ENCODE assay signal across 11 cellular contexts in the genomic region with DNA sequence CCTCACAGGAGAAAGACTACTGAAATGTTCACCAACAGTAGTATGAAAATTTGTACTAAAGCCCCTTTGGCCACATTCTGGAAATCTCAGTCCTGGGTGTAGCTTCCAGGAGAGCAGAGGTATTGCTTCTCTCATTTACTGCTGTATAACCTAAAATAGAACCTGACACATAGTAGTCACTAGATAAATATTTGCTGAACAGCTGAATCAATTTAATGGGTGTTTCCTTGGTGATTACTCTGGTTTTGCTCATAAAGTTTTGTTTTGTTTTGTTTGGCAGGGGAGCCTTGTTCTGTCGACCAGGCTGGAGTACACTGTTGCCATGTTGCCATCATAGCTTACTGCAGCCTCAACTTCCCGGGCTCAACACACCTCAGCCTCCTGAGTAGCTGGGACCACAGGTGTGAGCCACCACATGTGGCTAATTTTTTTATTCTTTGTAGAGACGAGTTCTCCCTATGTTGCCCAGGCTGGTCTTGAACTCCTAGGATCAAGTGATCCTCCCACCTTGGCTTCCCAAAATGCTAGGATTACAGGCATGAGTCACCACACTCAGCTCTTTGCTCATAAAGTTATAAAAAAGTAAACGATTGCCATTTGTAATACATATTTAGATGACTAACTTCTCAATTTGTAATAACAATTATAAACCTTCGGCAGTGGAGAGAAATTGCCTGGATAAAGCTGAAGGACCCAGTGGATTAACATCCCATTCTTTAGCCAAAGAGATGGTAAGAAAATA. TPM values are rescaled to one million over a fixed set of nuclear protein-coding genes. Genes with fewer than 3 reads are reported as not detected.
DNase-seq lines count a peak whose midpoint lies in the region; ATAC-seq, FAIRE-seq and TF ChIP-seq lines count a peak whose summit lies in the region.
"Had no signal": no experiment of that assay in that cellular context is flagged by ENCODE, and none has a peak within 500 bp of the region (broad histone marks: within the 10 kb centered on the region; RNA-seq: fewer than 3 reads in every experiment).

No MANE protein-coding gene starts in this region.

- H3F3A ChIP-seq in PC-3 (ENCODE audit: low read length, unreplicated experiment), result no peaks in the 10 kb centered on the region

- CTCF ChIA-PET in PC-3 (lab: Charles Lee), result interaction anchor here (1.2 kb wide), 1 partner anchor 158 kb away, joined by 7 read pairs; no protein-coding TSS in a partner anchor

- POLR2A ChIA-PET in PC-3 (lab: Charles Lee; ENCODE audit: unreplicated experiment), result interaction anchor here (0.6 to 1.7 kb wide), 3 partner anchors 11 to 210 kb away, joined by 4 to 5 read pairs (median 4); a partner anchor contains a TSS

- H3K36me3 ChIP-seq in PC-3 (ENCODE audit: low read depth, low read length) (no peaks in the 10 kb centered on the region), small intestine (ENCODE audit: control insufficient read depth in 2 of 2, insufficient read depth in 2 of 2, low read length in 2 of 2) (no peaks in the 10 kb centered on the region)

- ATAC-seq in PC-3, result peak; percentile 95
- ATAC-seq: activated naive CD4-positive, alpha-beta T cell treated with anti-CD3 and anti-CD28 coated beads, Interleukin-2, amount 50 U/mL, for 72 hours had no signal

- no peaks in the 10 kb centered on the region for H3K27me3 ChIP-seq in PC-3 (ENCODE audit: low read length)
- H3K27me3 ChIP-seq in small intestine (ENCODE audit: control insufficient read depth in 2 of 2, insufficient read depth in 2 of 2, low read length in 2 of 2), result no peaks in the 10 kb centered on the region

- BruUV-seq in PC-3 (replicated peaks; lab: Mats Ljungman, UMichigan), result no TSS peak

- no peak for FAIRE-seq in small intestine (lab: Jason Lieb, UNC)

- no peaks in the 10 kb centered on the region for H3K79me2 ChIP-seq in PC-3 (ENCODE audit: low read length)

- H3K4me1 ChIP-seq in PC-3 (ENCODE audit: insufficient read depth, low read length) (peaks cover 31% of the 10 kb centered on the region), small intestine (ENCODE audit: control insufficient read depth in 2 of 2, insufficient read depth in 1 of 2, low read depth in 1 of 2, low read length in 1 of 2) (peaks cover 2 to 9% of the 10 kb centered on the region in 2 donors)

- TF ChIP-seq CTCF in PC-3 (conservative IDR thresholded peaks at IDR 0.05; ENCODE audit: low read depth, low read length) (no peak), fibroblast of the aortic adventitia (IDR thresholded peaks at IDR 0.05; ENCODE audit: insufficient read depth, low read length) (no peak)

- H3K9me3 ChIP-seq in PC-3 (ENCODE audit: low read length), result no peaks in the 10 kb centered on the region
- no peaks in the 10 kb centered on the region for H3K9me3 ChIP-seq in small intestine (ENCODE audit: control insufficient read depth, low read depth)
- H3K9me3 ChIP-seq: Caco-2 had no signal

- H3K27ac ChIP-seq in PC-3 (ENCODE audit: low read length), result peak overlapping the region; percentile 82
- no peak overlapping the region for H3K27ac ChIP-seq in small intestine (ENCODE audit: low read depth in 1 of 2, low read length in 1 of 2)

- H4K20me1 ChIP-seq in PC-3 (ENCODE audit: low read length), result no peaks in the 10 kb centered on the region

- H3K4me3 ChIP-seq in PC-3 (ENCODE audit: low read length), result peak overlapping the region; percentile 31; the same call in 1 of the 2 replicates
- no peak overlapping the region for H3K4me3 ChIP-seq in fibroblast of the aortic adventitia (ENCODE audit: low read depth, low read length)
- H3K4me3 ChIP-seq in small intestine (ENCODE audit: low read depth in 1 of 2, low read length in 2 of 2), result no peak overlapping the region

- DNase-seq in GM04503 (ENCODE audit: low read depth) (peak; percentile 69), PC-3 (peak; percentile 95), fibroblast of the aortic adventitia (ENCODE audit: low read depth) (peak; percentile 25), small intestine (peak; percentile 37), NCI-H146 treated with DMSO at 0.1 percent for 48 hours (lab: John Stamatoyannopoulos, UW; ENCODE audit: unreplicated experiment) (no peak), SHP77 treated with DMSO at 0.1 percent for 48 hours (lab: John Stamatoyannopoulos, UW) (no peak)
- no peak for DNase-seq in activated effector memory CD4-positive, alpha-beta T cell treated with anti-CD3 and anti-CD28 coated beads, Interleukin-2, amount 50 U/mL, for 16 hours
- DNase-seq: Caco-2; NCI-H526 treated with DMSO at 0.1 percent for 48 hours; stimulated activated CD4-positive, alpha-beta T cell treated with anti-CD3 and anti-CD28 coated beads, Interleukin-15, amount 100 ng/mL, for 24 hours had no signal

- intact Hi-C loops in PC-3 (cut with micrococcal nuclease), result loop anchor here (1.0 to 10.0 kb wide), 8 partner anchors 12 to 311 kb away; a partner anchor contains a TSS

- peak overlapping the region; percentile 45; the same call in 1 of the 2 replicates for H2AFZ ChIP-seq in PC-3 (ENCODE audit: low read length)

- WGBS in small intestine, 3 donors, result 50 to 67% (median 58%) methylated on average over 5 of the region's 5 CpGs

- H3K9me2 ChIP-seq in PC-3 (replicated peaks; ENCODE audit: low read length), result no peaks in the 10 kb centered on the region

- peak overlapping the region; percentile 38 for H3K9ac ChIP-seq in PC-3 (ENCODE audit: low read length)

- H3K4me2 ChIP-seq in PC-3 (ENCODE audit: low read length), result peak overlapping the region; percentile 73

RNA-seq across cellular contexts. Expression of a gene that starts 11.5 kb away (rescaled TPM):
- total RNA-seq in PC-3 (2014; rRNA removed), result 3.9 and 10.9 TPM in 2 replicates
- total RNA-seq in fibroblast of the aortic adventitia (ENCODE audit: low replicate concordance), result 15.9 and 23.6 TPM in 2 replicates
- polyA plus RNA-seq in small intestine, result 1 to 10 TPM; 2.8 to 4.0 (median 3.2) TPM

Comparison
In these comparisons a context has a peak if more than half of its experiments do, and no peak if none do; other contexts are left out.
1. DNase-seq: peak in GM04503 (single experiment), PC-3 (single experiment), fibroblast of the aortic adventitia (single experiment) and small intestine (single experiment); none in NCI-H146 treated with DMSO at 0.1 percent for 48 hours (single experiment), activated effector memory CD4-positive, alpha-beta T cell treated with anti-CD3 and anti-CD28 coated beads, Interleukin-2, amount 50 U/mL, for 16 hours (single experiment) and SHP77 treated with DMSO at 0.1 percent for 48 hours (single experiment).